Comparison of ENCODE assay signal across 10 cellular contexts in genomic region chr5:140341591-140341990, GRCh38. TPM values are rescaled to one million over a fixed set of nuclear protein-coding genes. Genes with fewer than 3 reads are reported as not detected.
DNase-seq lines count a peak whose midpoint lies in the region; ATAC-seq and TF ChIP-seq lines count a peak whose summit lies in the region.
"Had no signal": no experiment of that assay in that cellular context is flagged by ENCODE, and none has a peak within 500 bp of the region (broad histone marks: within the 10 kb centered on the region; RNA-seq: fewer than 3 reads in every experiment).

No MANE protein-coding gene starts in this region.

- intact Hi-C loops in ascending aorta (cut with DNase I) = no loop called here

- H3K36me3 Mint-ChIP-seq in activated CD4-positive, alpha-beta T cell treated with anti-CD3 and anti-CD28 coated beads, Interleukin-2, amount 10 ng/mL, durations not matched to agents 7 days and 5 days (ENCODE audit: low read depth) = peaks cover 60% of the 10 kb centered on the region

- ATAC-seq in left lobe of liver = no peak
- ATAC-seq: A549 had no signal

- no peaks in the 10 kb centered on the region for H3K9me3 Mint-ChIP-seq in activated CD4-positive, alpha-beta T cell treated with anti-CD3 and anti-CD28 coated beads, Interleukin-2, amount 10 ng/mL, durations not matched to agents 7 days and 5 days

- peak overlapping the region; percentile 42 to 49 for H3K27ac ChIP-seq in ascending aorta
- H3K27ac ChIP-seq: A549 had no signal

- H3K9me3 ChIP-seq in ascending aorta = no peaks in the 10 kb centered on the region
- H3K9me3 ChIP-seq: A549 had no signal

- no peaks in the 10 kb centered on the region for H3K27me3 Mint-ChIP-seq in activated CD4-positive, alpha-beta T cell treated with anti-CD3 and anti-CD28 coated beads, Interleukin-2, amount 10 ng/mL, durations not matched to agents 7 days and 5 days

- H3K27ac Mint-ChIP-seq in activated CD4-positive, alpha-beta T cell treated with anti-CD3 and anti-CD28 coated beads, Interleukin-2, amount 10 ng/mL, durations not matched to agents 7 days and 5 days = peak overlapping the region; percentile 98

- H3K4me1 Mint-ChIP-seq in activated CD4-positive, alpha-beta T cell treated with anti-CD3 and anti-CD28 coated beads, Interleukin-2, amount 10 ng/mL, durations not matched to agents 7 days and 5 days = peaks cover 76% of the 10 kb centered on the region

- CTCF ChIA-PET in activated CD4-positive, alpha-beta T cell treated with anti-CD3 and anti-CD28 coated beads, Interleukin-2, amount 10 ng/mL, durations not matched to agents 7 days and 5 days (lab: Charles Lee) = interaction anchor here (1.1 to 9.1 kb wide), 4 partner anchors 8 to 102 kb away, joined by 4 to 88 read pairs (median 6); no protein-coding TSS in a partner anchor

- no peaks in the 10 kb centered on the region for H3K36me3 ChIP-seq in ascending aorta

- no peaks in the 10 kb centered on the region for H3K27me3 ChIP-seq in ascending aorta

- POLR2A ChIA-PET in activated CD4-positive, alpha-beta T cell treated with anti-CD3 and anti-CD28 coated beads, Interleukin-2, amount 10 ng/mL, durations not matched to agents 7 days and 5 days (lab: Charles Lee) = no interaction called here

- TF ChIP-seq CTCF in ascending aorta (IDR thresholded peaks at IDR 0.05) = no peak

- peak overlapping the region; percentile 85 for H3K4me3 Mint-ChIP-seq in activated CD4-positive, alpha-beta T cell treated with anti-CD3 and anti-CD28 coated beads, Interleukin-2, amount 10 ng/mL, durations not matched to agents 7 days and 5 days

- DNase-seq in activated CD4-positive, alpha-beta T cell treated with anti-CD3 and anti-CD28 coated beads, Interleukin-2, amount 10 ng/mL, durations not matched to agents 7 days and 5 days = no peak
- DNase-seq in activated CD4-positive, alpha-beta T cell treated with anti-CD3 and anti-CD28 coated beads, Interleukin-2, amount 50 U/mL, for 1 hour = no peak
- DNase-seq in ascending aorta (ENCODE audit: low spot score in 2 of 2) (peak; percentile 58 to 91), kidney tubule cell (ENCODE audit: low spot score) (peak; percentile 33), superior temporal gyrus (ENCODE audit: extremely low spot score) (peak; percentile 85), left lobe of liver (ENCODE audit: low spot score) (no peak), activated gamma-delta T cell treated with Interleukin-2 at 50 U/mL for 16 hours (no peak)
- DNase-seq in activated CD8-positive, alpha-beta memory T cell treated with anti-CD3 and anti-CD28 coated beads, Interleukin-2, amount 50 U/mL, for 4 hours = no peak

- H3K4me3 ChIP-seq in ascending aorta = peak overlapping the region in 1 of 2 donors; percentile 13
- H3K4me3 ChIP-seq: A549 had no signal

- peaks cover 6 to 38% of the 10 kb centered on the region in 2 donors for H3K4me1 ChIP-seq in ascending aorta

RNA-seq across cellular contexts. Expression of gene HBEGF, which starts 4.8 kb away (rescaled TPM):
- total RNA-seq in activated CD4-positive, alpha-beta T cell treated with anti-CD3 and anti-CD28 coated beads, Interleukin-2, amount 10 ng/mL, durations not matched to agents 7 days and 5 days = 10 to 100 TPM; 13.7 to 15.4 TPM
- total RNA-seq in ascending aorta = 3.0 TPM
- total RNA-seq in left lobe of liver = 0.70 TPM

RNA-seq across cellular contexts. Expression of gene SLC4A9, which starts 18.4 kb away (rescaled TPM):
- total RNA-seq in activated CD4-positive, alpha-beta T cell treated with anti-CD3 and anti-CD28 coated beads, Interleukin-2, amount 10 ng/mL, durations not matched to agents 7 days and 5 days = under 1 TPM; 0.35 to 0.44 TPM
- total RNA-seq in ascending aorta = not detected
- 0.10 TPM for total RNA-seq in left lobe of liver
- total RNA-seq: pulmonary artery endothelial cell had no signal

RNA-seq across cellular contexts. Expression of gene PFDN1, which starts 38.7 kb away (rescaled TPM):
- 10 to 100 TPM; 60.8 to 70.5 TPM for total RNA-seq in activated CD4-positive, alpha-beta T cell treated with anti-CD3 and anti-CD28 coated beads, Interleukin-2, amount 10 ng/mL, durations not matched to agents 7 days and 5 days
- 135 TPM for total RNA-seq in ascending aorta
- 11.0 TPM for total RNA-seq in left lobe of liver

Comparison
In these comparisons a context has a peak if more than half of its experiments do, and no peak if none do; other contexts are left out.
1. DNase-seq: peak in ascending aorta (2 of 2), kidney tubule cell (single experiment) and superior temporal gyrus (single experiment); none in activated CD4-positive, alpha-beta T cell treated with anti-CD3 and anti-CD28 coated beads, Interleukin-2, amount 10 ng/mL, durations not matched to agents 7 days and 5 days (single experiment), activated CD4-positive, alpha-beta T cell treated with anti-CD3 and anti-CD28 coated beads, Interleukin-2, amount 50 U/mL, for 1 hour (single experiment), activated CD8-positive, alpha-beta memory T cell treated with anti-CD3 and anti-CD28 coated beads, Interleukin-2, amount 50 U/mL, for 4 hours (single experiment), left lobe of liver (single experiment) and activated gamma-delta T cell treated with Interleukin-2 at 50 U/mL for 16 hours (single experiment).